33 cellular contexts compared by ENCODE assay signal in genomic region chr19:48103922-48104321, GRCh38.
"Had no signal": no experiment of that assay in that cellular context is flagged by ENCODE, and none has a peak within 500 bp of the region (broad histone marks: within the 10 kb centered on the region; RNA-seq: fewer than 3 reads in every experiment).

No MANE protein-coding gene starts in this region.

- H3K9me3 ChIP-seq: adrenal gland, body of pancreas, breast epithelium had no signal

- H3K36me3 ChIP-seq: brain microvascular endothelial cell, breast epithelium, WERI-Rb-1 had no signal

- H3K36me3 Mint-ChIP-seq: activated naive CD4-positive, alpha-beta T cell treated with anti-CD3 and anti-CD28 coated beads, Interleukin-2, amount 50 U/mL, for 72 hours; activated naive CD8-positive, alpha-beta T cell treated with anti-CD3 and anti-CD28 coated beads for 36 hours had no signal

- ATAC-seq: body of pancreas had no signal

- H3K9me3 Mint-ChIP-seq: activated B cell treated with CpG ODN at 0.5 μM for 24 hours; activated CD4-positive, alpha-beta memory T cell treated with anti-CD3 and anti-CD28 coated beads for 36 hours; activated CD4-positive, alpha-beta T cell treated with anti-CD3 and anti-CD28 coated beads, Interleukin-2, amount 10 ng/mL, durations not matched to agents 24 days and 14 days; activated CD8-positive, alpha-beta T cell treated with anti-CD3 and anti-CD28 coated beads for 36 hours; activated naive CD4-positive, alpha-beta T cell treated with anti-CD3 and anti-CD28 coated beads, Interleukin-2, amount 50 U/mL, for 72 hours; activated naive CD8-positive, alpha-beta T cell treated with anti-CD3 and anti-CD28 coated beads for 36 hours; activated T-cell treated with anti-CD3 and anti-CD28 coated beads, Interleukin-2, amount 50 U/mL, for 4 hours; activated T-cell treated with anti-CD3 and anti-CD28 coated beads, Interleukin-2, amount 50 U/mL, for 72 hours; activated T-helper 1 cell treated with anti-CD3 and anti-CD28 coated beads, Interleukin-12 subunit alpha, Interleukin-12 subunit beta, Interleukin-2, Interleukin-4 antibody, amounts not matched to agents 30 ng/mL and 10 ng/mL and 1 ng/mL, durations not matched to agents 14 hours and 24 hours and 36 hours; activated T-helper 17 cell treated with anti-CD3 and anti-CD28 coated beads, Interleukin-2, amount 50 U/mL, for 72 hours; T-helper 1 cell treated with Interleukin-12 subunit alpha and Interleukin-12 subunit beta and Interleukin-4 antibody, amounts not matched to agents 30 μg/mL and 1 μg/mL, for 36 hours; T-helper 2 cell treated with Interferon-gamma antibody and Interleukin-4, amounts not matched to agents 5 μg/mL and 100 μg/mL, for 36 hours had no signal

- H3K27me3 ChIP-seq: adrenal gland, body of pancreas, brain microvascular endothelial cell, breast epithelium had no signal

- H3K4me1 ChIP-seq: breast epithelium had no signal

- H3K27me3 Mint-ChIP-seq: activated B cell treated with CpG ODN at 0.5 μM for 24 hours; activated CD4-positive, alpha-beta memory T cell treated with anti-CD3 and anti-CD28 coated beads for 36 hours; activated CD4-positive, alpha-beta T cell treated with anti-CD3 and anti-CD28 coated beads, Interleukin-2, amount 10 ng/mL, durations not matched to agents 24 days and 14 days; activated CD8-positive, alpha-beta T cell treated with anti-CD3 and anti-CD28 coated beads for 36 hours; activated naive CD8-positive, alpha-beta T cell treated with anti-CD3 and anti-CD28 coated beads for 36 hours; activated T-helper 17 cell treated with anti-CD3 and anti-CD28 coated beads, Interleukin-2, amount 50 U/mL, for 72 hours had no signal

- H3K4me3 Mint-ChIP-seq: activated B cell treated with CpG ODN at 0.5 μM for 24 hours; activated CD4-positive, alpha-beta memory T cell treated with anti-CD3 and anti-CD28 coated beads for 36 hours; activated CD4-positive, alpha-beta T cell treated with anti-CD3 and anti-CD28 coated beads, Interleukin-2, amount 10 ng/mL, durations not matched to agents 24 days and 14 days; activated CD8-positive, alpha-beta T cell treated with anti-CD3 and anti-CD28 coated beads for 36 hours; activated naive CD4-positive, alpha-beta T cell treated with anti-CD3 and anti-CD28 coated beads for 36 hours; activated naive CD8-positive, alpha-beta T cell treated with anti-CD3 and anti-CD28 coated beads for 36 hours; activated T-cell treated with anti-CD3 and anti-CD28 coated beads, Interleukin-2, amount 50 U/mL, for 4 hours; activated T-cell treated with anti-CD3 and anti-CD28 coated beads, Interleukin-2, amount 50 U/mL, for 72 hours; activated T-helper 1 cell treated with anti-CD3 and anti-CD28 coated beads, Interleukin-12 subunit alpha, Interleukin-12 subunit beta, Interleukin-2, Interleukin-4 antibody, amounts not matched to agents 30 ng/mL and 10 ng/mL and 1 ng/mL, durations not matched to agents 14 hours and 24 hours and 36 hours; activated T-helper 17 cell treated with anti-CD3 and anti-CD28 coated beads, Interleukin-2, amount 50 U/mL, for 72 hours; T-helper 1 cell treated with Interleukin-12 subunit alpha and Interleukin-12 subunit beta and Interleukin-4 antibody, amounts not matched to agents 30 μg/mL and 1 μg/mL, for 36 hours; T-helper 2 cell treated with Interferon-gamma antibody and Interleukin-4, amounts not matched to agents 5 μg/mL and 100 μg/mL, for 36 hours had no signal

- H3K4me1 Mint-ChIP-seq: activated naive CD8-positive, alpha-beta T cell treated with anti-CD3 and anti-CD28 coated beads for 36 hours had no signal

- FAIRE-seq: astrocyte, TTC549 had no signal

- H3K27ac Mint-ChIP-seq: activated B cell treated with CpG ODN at 0.5 μM for 24 hours; activated CD4-positive, alpha-beta memory T cell treated with anti-CD3 and anti-CD28 coated beads for 36 hours; activated CD4-positive, alpha-beta T cell treated with anti-CD3 and anti-CD28 coated beads, Interleukin-2, amount 10 ng/mL, durations not matched to agents 24 days and 14 days; activated CD8-positive, alpha-beta T cell treated with anti-CD3 and anti-CD28 coated beads for 36 hours; activated naive CD4-positive, alpha-beta T cell treated with anti-CD3 and anti-CD28 coated beads for 36 hours; activated naive CD8-positive, alpha-beta T cell treated with anti-CD3 and anti-CD28 coated beads for 36 hours; activated T-cell treated with anti-CD3 and anti-CD28 coated beads, Interleukin-2, amount 50 U/mL, for 72 hours; activated T-helper 1 cell treated with anti-CD3 and anti-CD28 coated beads, Interleukin-12 subunit alpha, Interleukin-12 subunit beta, Interleukin-2, Interleukin-4 antibody, amounts not matched to agents 30 ng/mL and 10 ng/mL and 1 ng/mL, durations not matched to agents 14 hours and 24 hours and 36 hours; activated T-helper 17 cell treated with anti-CD3 and anti-CD28 coated beads, Interleukin-2, amount 50 U/mL, for 72 hours; T-helper 1 cell treated with Interleukin-12 subunit alpha and Interleukin-12 subunit beta and Interleukin-4 antibody, amounts not matched to agents 30 μg/mL and 1 μg/mL, for 36 hours; T-helper 2 cell treated with Interferon-gamma antibody and Interleukin-4, amounts not matched to agents 5 μg/mL and 100 μg/mL, for 36 hours had no signal

- H3K27ac ChIP-seq: adrenal gland, body of pancreas, brain microvascular endothelial cell, breast epithelium, WERI-Rb-1 had no signal

- H3K4me3 ChIP-seq: adrenal gland, body of pancreas, breast epithelium had no signal

- DNase-seq: activated B cell treated with CpG ODN at 0.5 μM for 24 hours; activated CD4-positive, alpha-beta T cell treated with anti-CD3 and anti-CD28 coated beads for 4 hours; activated CD4-positive, alpha-beta T cell treated with anti-CD3 and anti-CD28 coated beads, Interleukin-2, amount 10 ng/mL, durations not matched to agents 24 days and 14 days; activated CD4-positive, alpha-beta T cell treated with anti-CD3 and anti-CD28 coated beads, Interleukin-2, amount 50 U/mL, for 1 hour; activated CD4-positive, alpha-beta T cell treated with anti-CD3 and anti-CD28 coated beads, Interleukin-2, amount 50 U/mL, for 4 hours; activated CD4-positive, CD25-positive, alpha-beta regulatory T cell treated with anti-CD3 and anti-CD28 coated beads, Interleukin-2, amount 50 U/mL, for 72 hours; activated CD8-positive, alpha-beta memory T cell treated with anti-CD3 and anti-CD28 coated beads, Interleukin-2, amount 50 U/mL, for 4 hours; activated effector memory CD4-positive, alpha-beta T cell treated with anti-CD3 and anti-CD28 coated beads, Interleukin-2, amount 50 U/mL, for 16 hours; activated gamma-delta T cell treated with Interleukin-2 at 50 U/mL for 16 hours; activated naive CD4-positive, alpha-beta T cell; activated naive CD4-positive, alpha-beta T cell treated with anti-CD3 and anti-CD28 coated beads for 36 hours; activated naive CD8-positive, alpha-beta T cell treated with anti-CD3 and anti-CD28 coated beads for 36 hours; activated T-cell treated with anti-CD3 and anti-CD28 coated beads for 4 hours; activated T-cell treated with anti-CD3 and anti-CD28 coated beads, Interleukin-2, amount 50 U/mL, for 1 hour; activated T-cell treated with anti-CD3 and anti-CD28 coated beads, Interleukin-2, amount 50 U/mL, for 4 hours; amniotic stem cell; body of pancreas; central memory CD4-positive, alpha-beta T cell; T-helper 9 cell had no signal
